Comparison of ENCODE assay signal across 10 cellular contexts in genomic region chr10:24957624-24958435, GRCh38. TPM values are rescaled to one million over a fixed set of nuclear protein-coding genes. Genes with fewer than 3 reads are reported as not detected.
DNase-seq lines count a peak whose midpoint lies in the region; ATAC-seq, FAIRE-seq and TF ChIP-seq lines count a peak whose summit lies in the region.
"Had no signal": no experiment of that assay in that cellular context is flagged by ENCODE, and none has a peak within 500 bp of the region (broad histone marks: within the 10 kb centered on the region; RNA-seq: fewer than 3 reads in every experiment).

No MANE protein-coding gene starts in this region.

- H3K4me1 Mint-ChIP-seq in mesothelial cell of epicardium: peaks cover 29% of the 10 kb centered on the region
- H3K4me1 Mint-ChIP-seq in activated CD8-positive, alpha-beta memory T cell treated with anti-CD3 and anti-CD28 coated beads, Interleukin-2, amount 10 ng/mL, durations not matched to agents 7 days and 5 days: peaks cover 12% of the 10 kb centered on the region

- H3K27me3 Mint-ChIP-seq in mesothelial cell of epicardium (ENCODE audit: low read depth): no peaks in the 10 kb centered on the region
- H3K27me3 Mint-ChIP-seq in activated CD8-positive, alpha-beta memory T cell treated with anti-CD3 and anti-CD28 coated beads, Interleukin-2, amount 10 ng/mL, durations not matched to agents 7 days and 5 days: no peaks in the 10 kb centered on the region
- H3K27me3 Mint-ChIP-seq: activated CD4-positive, alpha-beta T cell treated with anti-CD3 and anti-CD28 coated beads for 36 hours had no signal

- H3K4me3 ChIP-seq in PC-3 (ENCODE audit: low read length): no peak overlapping the region

- H3K9ac ChIP-seq in PC-3 (ENCODE audit: low read length): peak overlapping the region; percentile 63

- no peaks in the 10 kb centered on the region for H3K9me3 Mint-ChIP-seq in mesothelial cell of epicardium
- no peaks in the 10 kb centered on the region for H3K9me3 Mint-ChIP-seq in activated CD8-positive, alpha-beta memory T cell treated with anti-CD3 and anti-CD28 coated beads, Interleukin-2, amount 10 ng/mL, durations not matched to agents 7 days and 5 days (ENCODE audit: low read depth)

- no peaks in the 10 kb centered on the region for H4K20me1 ChIP-seq in PC-3 (ENCODE audit: low read length)

- BruUV-seq in PC-3 (replicated peaks; lab: Mats Ljungman, UMichigan): no TSS peak

- H3F3A ChIP-seq in PC-3 (ENCODE audit: low read length, unreplicated experiment): peaks cover 3% of the 10 kb centered on the region

- CTCF ChIA-PET in PC-3 (lab: Charles Lee): no interaction called here
- CTCF ChIA-PET in activated CD8-positive, alpha-beta memory T cell treated with anti-CD3 and anti-CD28 coated beads, Interleukin-2, amount 10 ng/mL, durations not matched to agents 7 days and 5 days (lab: Charles Lee): no interaction called here

- H3K36me3 Mint-ChIP-seq in mesothelial cell of epicardium: no peaks in the 10 kb centered on the region
- no peaks in the 10 kb centered on the region for H3K36me3 Mint-ChIP-seq in activated CD8-positive, alpha-beta memory T cell treated with anti-CD3 and anti-CD28 coated beads, Interleukin-2, amount 10 ng/mL, durations not matched to agents 7 days and 5 days

- peak; percentile 48 for ATAC-seq in PC-3
- ATAC-seq in GM21381 (IDR thresholded peaks at IDR 0.05; ENCODE audit: unreplicated experiment): no peak
- no peak for ATAC-seq in activated CD8-positive, alpha-beta memory T cell treated with anti-CD3 and anti-CD28 coated beads, Interleukin-2, amount 10 ng/mL, durations not matched to agents 7 days and 5 days
- no peak for ATAC-seq in HG03095 (IDR thresholded peaks at IDR 0.05; ENCODE audit: unreplicated experiment)
- ATAC-seq: activated CD4-positive, alpha-beta T cell treated with anti-CD3 and anti-CD28 coated beads for 36 hours had no signal

- H2AFZ ChIP-seq in PC-3 (ENCODE audit: low read length): no peak overlapping the region

- no peaks in the 10 kb centered on the region for H3K79me2 ChIP-seq in PC-3 (ENCODE audit: low read length)

- no peaks in the 10 kb centered on the region for H3K9me2 ChIP-seq in PC-3 (replicated peaks; ENCODE audit: low read length)

- peaks cover 56% of the 10 kb centered on the region for H3K4me1 ChIP-seq in PC-3 (ENCODE audit: insufficient read depth, low read length)

- H3K9me3 ChIP-seq in PC-3 (ENCODE audit: low read length): no peaks in the 10 kb centered on the region

- no peaks in the 10 kb centered on the region for H3K36me3 ChIP-seq in PC-3 (ENCODE audit: low read depth, low read length)

- DNase-seq in PC-3 (peak; percentile 83), mesothelial cell of epicardium (ENCODE audit: low spot score in 2 of 2, unreplicated experiment in 2 of 2) (no peak), urothelium cell line (ENCODE audit: low spot score) (peak; percentile 32), GF-D8 (lab: John Stamatoyannopoulos, UW) (no peak)
- DNase-seq in activated CD8-positive, alpha-beta memory T cell treated with anti-CD3 and anti-CD28 coated beads, Interleukin-2, amount 10 ng/mL, durations not matched to agents 7 days and 5 days: no peak
- DNase-seq: activated CD4-positive, alpha-beta T cell treated with anti-CD3 and anti-CD28 coated beads for 36 hours; NCI-H510A treated with DMSO at 0.1 percent for 48 hours had no signal

- H3K27ac Mint-ChIP-seq in mesothelial cell of epicardium: peak overlapping the region; percentile 63
- no peak overlapping the region for H3K27ac Mint-ChIP-seq in activated CD8-positive, alpha-beta memory T cell treated with anti-CD3 and anti-CD28 coated beads, Interleukin-2, amount 10 ng/mL, durations not matched to agents 7 days and 5 days
- H3K27ac Mint-ChIP-seq: activated CD4-positive, alpha-beta T cell treated with anti-CD3 and anti-CD28 coated beads for 36 hours had no signal

- FAIRE-seq in endometrium (lab: Jason Lieb, UNC) (peak; percentile 92), urothelium cell line (lab: Jason Lieb, UNC) (no peak)

- H3K27ac ChIP-seq in PC-3 (ENCODE audit: low read length): peak overlapping the region; percentile 91

- intact Hi-C loops in PC-3 (cut with micrococcal nuclease): no loop called here

- H3K4me2 ChIP-seq in PC-3 (ENCODE audit: low read length): peak overlapping the region; percentile 72

- no peak for TF ChIP-seq CTCF in PC-3 (conservative IDR thresholded peaks at IDR 0.05; ENCODE audit: low read depth, low read length)
- TF ChIP-seq CTCF in mesothelial cell of epicardium (IDR thresholded peaks at IDR 0.05; ENCODE audit: unreplicated experiment): no peak

- no peak overlapping the region for H3K4me3 Mint-ChIP-seq in mesothelial cell of epicardium
- H3K4me3 Mint-ChIP-seq in activated CD8-positive, alpha-beta memory T cell treated with anti-CD3 and anti-CD28 coated beads, Interleukin-2, amount 10 ng/mL, durations not matched to agents 7 days and 5 days: no peak overlapping the region
- H3K4me3 Mint-ChIP-seq: activated CD4-positive, alpha-beta T cell treated with anti-CD3 and anti-CD28 coated beads for 36 hours had no signal

- POLR2A ChIA-PET in PC-3 (lab: Charles Lee; ENCODE audit: unreplicated experiment): no interaction called here

- no peaks in the 10 kb centered on the region for H3K27me3 ChIP-seq in PC-3 (ENCODE audit: low read length)

RNA-seq across cellular contexts. Expression of gene PRTFDC1, which starts 5.4 kb away (rescaled TPM):
- 9.7 and 10.2 TPM in 2 replicates for total RNA-seq in PC-3 (2014; rRNA removed)
- 26.3 to 27.5 TPM (median 27.0 TPM) in 3 replicates for total RNA-seq in mesothelial cell of epicardium
- total RNA-seq in activated CD8-positive, alpha-beta memory T cell treated with anti-CD3 and anti-CD28 coated beads, Interleukin-2, amount 10 ng/mL, durations not matched to agents 7 days and 5 days: 1 to 10 TPM; 1.6 to 2.9 TPM

RNA-seq across cellular contexts. Expression of gene ENKUR, which starts 58.1 kb away (rescaled TPM):
- total RNA-seq in PC-3 (2014; rRNA removed) (not detected in 2 replicates), mesothelial cell of epicardium (0.25 to 0.36 TPM (median 0.27 TPM) in 3 replicates)
- not detected for total RNA-seq in activated CD8-positive, alpha-beta memory T cell treated with anti-CD3 and anti-CD28 coated beads, Interleukin-2, amount 10 ng/mL, durations not matched to agents 7 days and 5 days

RNA-seq across cellular contexts. Expression of gene THNSL1, which starts 58.6 kb away (rescaled TPM):
- total RNA-seq in PC-3 (2014; rRNA removed) (2.7 and 3.2 TPM in 2 replicates), mesothelial cell of epicardium (7.4 to 7.6 TPM (median 7.4 TPM) in 3 replicates)
- total RNA-seq in activated CD8-positive, alpha-beta memory T cell treated with anti-CD3 and anti-CD28 coated beads, Interleukin-2, amount 10 ng/mL, durations not matched to agents 7 days and 5 days: 1 to 10 TPM; 3.5 to 4.6 TPM

Comparison
In these comparisons a context has a peak if more than half of its experiments do, and no peak if none do; other contexts are left out.
1. DNase-seq: peak in PC-3 (single experiment) and urothelium cell line (single experiment); none in mesothelial cell of epicardium (0 of 2), activated CD8-positive, alpha-beta memory T cell treated with anti-CD3 and anti-CD28 coated beads, Interleukin-2, amount 10 ng/mL, durations not matched to agents 7 days and 5 days (single experiment) and GF-D8 (single experiment).